7 cellular contexts compared by ENCODE assay signal in the genomic region with DNA sequence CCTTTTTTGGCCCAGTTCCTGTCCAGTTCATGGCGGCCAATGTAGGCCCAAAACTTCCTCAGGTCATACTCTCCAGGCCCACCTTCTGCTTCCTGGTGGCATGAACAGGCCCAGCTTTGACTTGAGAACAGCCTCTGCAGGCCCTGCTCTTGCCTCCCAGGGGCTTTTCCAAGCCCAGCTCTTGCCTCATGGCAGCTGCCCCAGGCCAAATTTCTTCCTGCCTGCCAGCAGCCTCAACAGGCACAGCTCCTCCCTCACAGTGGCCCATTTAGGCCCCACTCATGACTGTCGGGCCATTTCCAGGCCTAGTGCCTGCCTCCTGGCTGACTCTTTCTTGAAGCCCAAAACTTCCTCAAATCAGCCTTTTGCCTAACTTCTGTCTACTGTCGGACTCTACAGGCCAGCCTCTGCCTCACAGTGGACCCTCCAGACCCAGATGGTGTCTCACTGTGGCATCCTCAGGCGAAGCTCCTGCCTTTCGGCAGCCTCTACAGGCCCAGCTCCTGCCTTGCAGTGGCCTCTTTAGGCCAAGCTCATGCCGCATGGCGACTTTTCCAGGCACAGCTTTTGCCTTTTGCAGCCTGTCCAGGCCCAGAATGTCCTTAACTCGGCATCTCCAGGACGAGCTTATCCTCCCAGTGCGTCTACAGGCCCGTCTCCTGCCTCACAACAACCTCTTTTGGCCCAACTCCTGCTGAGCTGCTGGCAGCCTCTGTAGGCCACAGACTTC. TPM values are rescaled to one million over a fixed set of nuclear protein-coding genes. Genes with fewer than 3 reads are reported as not detected.
DNase-seq lines count a peak whose midpoint lies in the region; ATAC-seq, FAIRE-seq and TF ChIP-seq lines count a peak whose summit lies in the region.
"Not testable (repeated sequence)": the region's sequence is repeated elsewhere in the genome, so short reads cannot be mapped to it uniquely, and the experiment has no call there.

No MANE protein-coding gene starts in this region.

- not testable (repeated sequence) for H3K4me1 ChIP-seq in CD8-positive, alpha-beta T cell (ENCODE audit: insufficient read depth, low read length); endodermal cell (ENCODE audit: control insufficient read depth, insufficient read depth, low read length); kidney (ENCODE audit: control insufficient read depth in 1 of 2, insufficient read depth in 1 of 2, low read depth in 1 of 2, low read length in 2 of 2)

- H3K4me1 Mint-ChIP-seq in CD8-positive, alpha-beta T cell (ENCODE audit: low read depth); T-helper 1 cell treated with Interleukin-12 subunit alpha and Interleukin-12 subunit beta and Interleukin-4 antibody, amounts not matched to agents 30 μg/mL and 1 μg/mL, for 36 hours (ENCODE audit: low read depth); activated T-helper 17 cell treated with anti-CD3 and anti-CD28 coated beads, Interleukin-2, amount 50 U/mL, for 72 hours; activated naive CD8-positive, alpha-beta T cell (ENCODE audit: low read depth); endodermal cell; stimulated activated memory B cell treated with anti-CD40 and anti-IgM and Interleukin-4, amounts not matched to agents 10 μg/mL and 1 μg/mL and 100 μg/mL, for 72 hours: not testable (repeated sequence)

- POLR2A ChIA-PET in CD8-positive, alpha-beta T cell (lab: Charles Lee), result not testable (repeated sequence)

- ATAC-seq in CD8-positive, alpha-beta T cell; activated T-helper 17 cell treated with anti-CD3 and anti-CD28 coated beads, Interleukin-2, amount 50 U/mL, for 72 hours (replicated peaks); stimulated activated memory B cell treated with anti-CD40 and anti-IgM and Interleukin-4, amounts not matched to agents 10 μg/mL and 1 μg/mL and 100 μg/mL, for 72 hours: not testable (repeated sequence)

- H3K9ac ChIP-seq in endodermal cell (ENCODE audit: extremely low read depth, low read length, poor library complexity, severe bottlenecking); kidney (ENCODE audit: low read length in 2 of 2): not testable (repeated sequence)

- not testable (repeated sequence) for DNase-seq in CD8-positive, alpha-beta T cell
- peak; percentile 17 for DNase-seq in endodermal cell
- peak; percentile 52 for DNase-seq in kidney

- H3K27me3 ChIP-seq in CD8-positive, alpha-beta T cell (ENCODE audit: insufficient read depth, low read length); endodermal cell (ENCODE audit: control insufficient read depth, insufficient read depth, low read length, poor library complexity, severe bottlenecking): not testable (repeated sequence)

- not testable (repeated sequence) for FAIRE-seq in kidney (lab: Jason Lieb, UNC)

- intact Hi-C loops in CD8-positive, alpha-beta T cell (cut with DNase I, micrococcal nuclease); kidney (cut with DNase I): not testable (repeated sequence)

- WGBS in endodermal cell (ENCODE audit: insufficient coverage in 1 of 2, insufficient read length in 1 of 2), 2 experiments, result 90 to 97% methylated on average over 6 to 11 of the region's 11 CpGs

- not testable (repeated sequence) for H3K9me3 Mint-ChIP-seq in CD8-positive, alpha-beta T cell; T-helper 1 cell treated with Interleukin-12 subunit alpha and Interleukin-12 subunit beta and Interleukin-4 antibody, amounts not matched to agents 30 μg/mL and 1 μg/mL, for 36 hours; activated T-helper 17 cell treated with anti-CD3 and anti-CD28 coated beads, Interleukin-2, amount 50 U/mL, for 72 hours; activated naive CD8-positive, alpha-beta T cell (ENCODE audit: low read depth); endodermal cell; stimulated activated memory B cell treated with anti-CD40 and anti-IgM and Interleukin-4, amounts not matched to agents 10 μg/mL and 1 μg/mL and 100 μg/mL, for 72 hours

- peak overlapping the region; percentile 62 for H3K27ac Mint-ChIP-seq in CD8-positive, alpha-beta T cell
- peak overlapping the region; percentile 19 for H3K27ac Mint-ChIP-seq in T-helper 1 cell treated with Interleukin-12 subunit alpha and Interleukin-12 subunit beta and Interleukin-4 antibody, amounts not matched to agents 30 μg/mL and 1 μg/mL, for 36 hours
- H3K27ac Mint-ChIP-seq in activated T-helper 17 cell treated with anti-CD3 and anti-CD28 coated beads, Interleukin-2, amount 50 U/mL, for 72 hours, result peak overlapping the region; percentile 76
- peak overlapping the region; percentile 68 for H3K27ac Mint-ChIP-seq in activated naive CD8-positive, alpha-beta T cell
- H3K27ac Mint-ChIP-seq in endodermal cell, result not testable (repeated sequence)
- H3K27ac Mint-ChIP-seq in stimulated activated memory B cell treated with anti-CD40 and anti-IgM and Interleukin-4, amounts not matched to agents 10 μg/mL and 1 μg/mL and 100 μg/mL, for 72 hours, result peak overlapping the region; percentile 21

- H3K9me3 ChIP-seq in CD8-positive, alpha-beta T cell (ENCODE audit: low read length); endodermal cell (ENCODE audit: control insufficient read depth, low read length); kidney (ENCODE audit: control insufficient read depth in 1 of 2, low read length in 2 of 2): not testable (repeated sequence)

- H3K27ac ChIP-seq in CD8-positive, alpha-beta T cell (ENCODE audit: low read depth, low read length); endodermal cell (ENCODE audit: low read depth, low read length); kidney (ENCODE audit: low read depth in 2 of 2, low read length in 2 of 2): not testable (repeated sequence)

- CTCF ChIA-PET in CD8-positive, alpha-beta T cell (lab: Charles Lee), result not testable (repeated sequence)

- not testable (repeated sequence) for H3K4me3 Mint-ChIP-seq in CD8-positive, alpha-beta T cell; T-helper 1 cell treated with Interleukin-12 subunit alpha and Interleukin-12 subunit beta and Interleukin-4 antibody, amounts not matched to agents 30 μg/mL and 1 μg/mL, for 36 hours; activated T-helper 17 cell treated with anti-CD3 and anti-CD28 coated beads, Interleukin-2, amount 50 U/mL, for 72 hours; activated naive CD8-positive, alpha-beta T cell; endodermal cell; stimulated activated memory B cell treated with anti-CD40 and anti-IgM and Interleukin-4, amounts not matched to agents 10 μg/mL and 1 μg/mL and 100 μg/mL, for 72 hours

- H3K4me3 ChIP-seq in CD8-positive, alpha-beta T cell (ENCODE audit: low read depth, low read length); endodermal cell (ENCODE audit: low read length); kidney (ENCODE audit: low read length in 2 of 2): not testable (repeated sequence)

- TF ChIP-seq CTCF in CD8-positive, alpha-beta T cell (IDR thresholded peaks at IDR 0.05); endodermal cell (conservative IDR thresholded peaks at IDR 0.05); kidney (IDR thresholded peaks at IDR 0.05; ENCODE audit: borderline replicate concordance, extremely low read depth, insufficient read depth): not testable (repeated sequence)

- H3K27me3 Mint-ChIP-seq in CD8-positive, alpha-beta T cell (ENCODE audit: low read depth); T-helper 1 cell treated with Interleukin-12 subunit alpha and Interleukin-12 subunit beta and Interleukin-4 antibody, amounts not matched to agents 30 μg/mL and 1 μg/mL, for 36 hours (ENCODE audit: low read depth); activated T-helper 17 cell treated with anti-CD3 and anti-CD28 coated beads, Interleukin-2, amount 50 U/mL, for 72 hours; activated naive CD8-positive, alpha-beta T cell; endodermal cell (ENCODE audit: insufficient read depth); stimulated activated memory B cell treated with anti-CD40 and anti-IgM and Interleukin-4, amounts not matched to agents 10 μg/mL and 1 μg/mL and 100 μg/mL, for 72 hours: not testable (repeated sequence)

- not testable (repeated sequence) for H3K36me3 ChIP-seq in CD8-positive, alpha-beta T cell (ENCODE audit: insufficient read depth, low read length); endodermal cell (ENCODE audit: control insufficient read depth, insufficient read depth, low read length); kidney (ENCODE audit: control insufficient read depth in 1 of 2, insufficient read depth in 2 of 2, low read length in 2 of 2)

- H3K36me3 Mint-ChIP-seq in CD8-positive, alpha-beta T cell, result peaks cover 31% of the 10 kb centered on the region
- peaks cover 15% of the 10 kb centered on the region for H3K36me3 Mint-ChIP-seq in T-helper 1 cell treated with Interleukin-12 subunit alpha and Interleukin-12 subunit beta and Interleukin-4 antibody, amounts not matched to agents 30 μg/mL and 1 μg/mL, for 36 hours (ENCODE audit: low read depth)
- H3K36me3 Mint-ChIP-seq in activated T-helper 17 cell treated with anti-CD3 and anti-CD28 coated beads, Interleukin-2, amount 50 U/mL, for 72 hours (ENCODE audit: low read depth), result peaks cover 58% of the 10 kb centered on the region
- H3K36me3 Mint-ChIP-seq in activated naive CD8-positive, alpha-beta T cell, result not testable (repeated sequence)
- H3K36me3 Mint-ChIP-seq in endodermal cell (ENCODE audit: low read depth), result peaks cover 30% of the 10 kb centered on the region
- H3K36me3 Mint-ChIP-seq in stimulated activated memory B cell treated with anti-CD40 and anti-IgM and Interleukin-4, amounts not matched to agents 10 μg/mL and 1 μg/mL and 100 μg/mL, for 72 hours, result peaks cover 48% of the 10 kb centered on the region

RNA-seq across cellular contexts. Expression of gene METTL14, which starts 53.7 kb away (rescaled TPM):
- total RNA-seq in CD8-positive, alpha-beta T cell, result 10 to 100 TPM; 68.8 to 70.2 TPM
- total RNA-seq in activated T-helper 17 cell treated with anti-CD3 and anti-CD28 coated beads, Interleukin-2, amount 50 U/mL, for 72 hours, result 10 to 100 TPM; 44.2 to 59.9 TPM
- total RNA-seq in endodermal cell (10 to 100 TPM; 54.1 to 59.3 TPM), kidney (46.4 TPM)
- polyA plus RNA-seq in endodermal cell (2013, experiment 1 of 2), result 38.5 TPM
- 37.3 TPM for polyA plus RNA-seq in endodermal cell (2013, experiment 2 of 2)
- 10.1 TPM for polyA plus RNA-seq in kidney (ENCODE audit: insufficient read depth, low read depth, low replicate concordance)
